Comparison of ENCODE assay signal across 8 cellular contexts in genomic region chr2:199596549-199596948, GRCh38.
DNase-seq lines count a peak whose midpoint lies in the region; TF ChIP-seq lines count a peak whose summit lies in the region.

No MANE protein-coding gene starts in this region.

- DNase-seq in SIG-M5 treated with dmso at 0.1 percent for 504 hours (lab: John Stamatoyannopoulos, UW; ENCODE audit: unreplicated experiment) (peak; percentile 64), SIG-M5 (lab: John Stamatoyannopoulos, UW) (no peak), NAMALWA (ENCODE audit: low spot score) (peak; percentile 60), brain microvascular endothelial cell (peak; percentile 18), retinal pigment epithelial cell (ENCODE audit: low read depth) (no peak), NCI-H1436 treated with DMSO at 0.1 percent for 48 hours (lab: John Stamatoyannopoulos, UW) (no peak), NCI-H128 (lab: John Stamatoyannopoulos, UW; ENCODE audit: unreplicated experiment) (no peak)
- no peak for DNase-seq in stimulated activated CD4-positive, alpha-beta T cell treated with anti-CD3 and anti-CD28 coated beads, Interleukin-2, amount 100 ng/mL, for 48 hours

- H3K4me3 ChIP-seq in brain microvascular endothelial cell (ENCODE audit: low read depth, low read length) (no peak overlapping the region), retinal pigment epithelial cell (ENCODE audit: low read length) (no peak overlapping the region)

- peak; percentile 63 for TF ChIP-seq CTCF in brain microvascular endothelial cell (IDR thresholded peaks at IDR 0.05; ENCODE audit: low read depth, low read length, missing control alignments)
- peak; percentile 67 for TF ChIP-seq CTCF in retinal pigment epithelial cell (conservative IDR thresholded peaks at IDR 0.05; ENCODE audit: low read depth, low read length)

- no peak overlapping the region for H3K27ac ChIP-seq in brain microvascular endothelial cell

- in situ Hi-C loops in brain microvascular endothelial cell (cut with HindIII; ENCODE audit: low pct_ligation_motif_present, low sequenced_read_pairs): no loop called here

- no peaks in the 10 kb centered on the region for H3K36me3 ChIP-seq in brain microvascular endothelial cell (replicated peaks)

- no peaks in the 10 kb centered on the region for H3K27me3 ChIP-seq in brain microvascular endothelial cell (replicated peaks)

Comparison
In these comparisons a context has a peak if more than half of its experiments do, and no peak if none do; other contexts are left out.
1. DNase-seq: peak in SIG-M5 treated with dmso at 0.1 percent for 504 hours (single experiment), NAMALWA (single experiment) and brain microvascular endothelial cell (single experiment); none in SIG-M5 (single experiment), retinal pigment epithelial cell (single experiment), stimulated activated CD4-positive, alpha-beta T cell treated with anti-CD3 and anti-CD28 coated beads, Interleukin-2, amount 100 ng/mL, for 48 hours (0 of 2), NCI-H1436 treated with DMSO at 0.1 percent for 48 hours (single experiment) and NCI-H128 (single experiment).